Comparison of ENCODE assay signal across 25 cellular contexts in genomic region chr10:88515235-88515634, GRCh38.
"Had no signal": no experiment of that assay in that cellular context is flagged by ENCODE, and none has a peak within 500 bp of the region (broad histone marks: within the 10 kb centered on the region; RNA-seq: fewer than 3 reads in every experiment).

No MANE protein-coding gene starts in this region.

- H3K9me3 Mint-ChIP-seq: nephron; neural progenitor cell; stimulated activated effector memory CD8-positive, alpha-beta T cell treated with anti-CD3 and anti-CD28 coated beads, Interleukin-12 subunit alpha, Interleukin-12 subunit beta, amount 100 ng/mL, for 72 hours had no signal

- H3K27me3 Mint-ChIP-seq: progenitor cell of endocrine pancreas had no signal

- H3K4me3 ChIP-seq: dorsolateral prefrontal cortex, gastroesophageal sphincter, heart left ventricle, hepatocyte, left lung, neural progenitor cell, right lobe of liver, stomach, thyroid gland, vagina had no signal

- H3K9ac ChIP-seq: neural progenitor cell, parathyroid adenoma had no signal

- H3K4me1 Mint-ChIP-seq: naive thymus-derived CD4-positive, alpha-beta T cell; nephron; neural progenitor cell; stimulated activated effector memory CD8-positive, alpha-beta T cell treated with anti-CD3 and anti-CD28 coated beads, Interleukin-12 subunit alpha, Interleukin-12 subunit beta, amount 100 ng/mL, for 72 hours had no signal

- H2AFZ ChIP-seq: hepatocyte, neural progenitor cell, parathyroid adenoma had no signal

- H3K27me3 ChIP-seq: dorsolateral prefrontal cortex, foreskin keratinocyte, gastroesophageal sphincter, heart left ventricle, hepatocyte, left lung, neural progenitor cell, right lobe of liver, stomach, thyroid gland, vagina had no signal

- H3K9me3 ChIP-seq: gastroesophageal sphincter, heart left ventricle, left lung, right lobe of liver, stomach, thyroid gland, vagina had no signal

- H3K4me1 ChIP-seq: foreskin keratinocyte, gastroesophageal sphincter, heart left ventricle, left lung, neural progenitor cell, parathyroid adenoma, right lobe of liver, thyroid gland, vagina had no signal

- H3K36me3 Mint-ChIP-seq: neural progenitor cell; stimulated activated effector memory CD8-positive, alpha-beta T cell treated with anti-CD3 and anti-CD28 coated beads, Interleukin-12 subunit alpha, Interleukin-12 subunit beta, amount 100 ng/mL, for 72 hours had no signal

- H3K27ac ChIP-seq: dorsolateral prefrontal cortex, foreskin keratinocyte, gastroesophageal sphincter, heart left ventricle, hepatocyte, left lung, neural progenitor cell, parathyroid adenoma, right lobe of liver, stomach, thyroid gland, vagina had no signal

- H3K36me3 ChIP-seq: gastroesophageal sphincter, heart left ventricle, left lung, neural progenitor cell, right lobe of liver, stomach, thyroid gland, vagina had no signal

- H3K4me2 ChIP-seq: hepatocyte, neural progenitor cell had no signal

- H3K27ac Mint-ChIP-seq: naive thymus-derived CD4-positive, alpha-beta T cell; nephron; neural progenitor cell; progenitor cell of endocrine pancreas; stimulated activated effector memory CD8-positive, alpha-beta T cell treated with anti-CD3 and anti-CD28 coated beads, Interleukin-12 subunit alpha, Interleukin-12 subunit beta, amount 100 ng/mL, for 72 hours had no signal

- DNase-seq: dorsolateral prefrontal cortex; effector CD4-positive, alpha-beta T cell; foreskin keratinocyte; heart left ventricle; left cardiac atrium; left lung; mesendoderm; midbrain; naive thymus-derived CD4-positive, alpha-beta T cell; right lobe of liver; small intestine; stimulated activated CD4-positive, alpha-beta T cell treated with anti-CD3 and anti-CD28 coated beads, Interleukin-12 subunit alpha, Interleukin-12 subunit beta, amount 100 ng/mL, for 4 hours; stimulated activated CD4-positive, alpha-beta T cell treated with anti-CD3 and anti-CD28 coated beads, Interleukin-2, amount 100 ng/mL, for 24 hours; stimulated activated CD4-positive, alpha-beta T cell treated with anti-CD3 and anti-CD28 coated beads, Interleukin-4, amount 100 ng/mL, for 24 hours; stimulated activated naive CD4-positive, alpha-beta T cell treated with Interleukin-2 at 50 U/mL for 16 hours; stomach; thyroid gland had no signal

- H3K79me2 ChIP-seq: hepatocyte, parathyroid adenoma had no signal

- H3K4me3 Mint-ChIP-seq: naive thymus-derived CD4-positive, alpha-beta T cell; nephron; neural progenitor cell; stimulated activated effector memory CD8-positive, alpha-beta T cell treated with anti-CD3 and anti-CD28 coated beads, Interleukin-12 subunit alpha, Interleukin-12 subunit beta, amount 100 ng/mL, for 72 hours had no signal
